1 cellular context compared by ENCODE assay signal in genomic region chr15:56464893-56465520, GRCh38.
A peak's percentile ranks its signal among the peaks of the same experiment; 100 is the strongest.
TF ChIP-seq lines count a peak whose summit lies in the region.

A gene with protein sequence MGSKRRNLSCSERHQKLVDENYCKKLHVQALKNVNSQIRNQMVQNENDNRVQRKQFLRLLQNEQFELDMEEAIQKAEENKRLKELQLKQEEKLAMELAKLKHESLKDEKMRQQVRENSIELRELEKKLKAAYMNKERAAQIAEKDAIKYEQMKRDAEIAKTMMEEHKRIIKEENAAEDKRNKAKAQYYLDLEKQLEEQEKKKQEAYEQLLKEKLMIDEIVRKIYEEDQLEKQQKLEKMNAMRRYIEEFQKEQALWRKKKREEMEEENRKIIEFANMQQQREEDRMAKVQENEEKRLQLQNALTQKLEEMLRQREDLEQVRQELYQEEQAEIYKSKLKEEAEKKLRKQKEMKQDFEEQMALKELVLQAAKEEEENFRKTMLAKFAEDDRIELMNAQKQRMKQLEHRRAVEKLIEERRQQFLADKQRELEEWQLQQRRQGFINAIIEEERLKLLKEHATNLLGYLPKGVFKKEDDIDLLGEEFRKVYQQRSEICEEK (minus strand): TSS chr15:56465137. CDS start chr15:56464972, 165 bp downstream.

TF ChIP-seq in H1, 55 proteins besides CTCF, POLR2A, EP300 and RAD21 (continued from another document):
- TF ChIP-seq RXRA (IDR thresholded peaks at IDR 0.05; ENCODE audit: insufficient read depth, low read depth, low read length) (no peak), TCF12 (IDR thresholded peaks at IDR 0.05; ENCODE audit: low read depth, low read length) (peak; percentile 95), SP4 (IDR thresholded peaks at IDR 0.05; ENCODE audit: low read length) (no peak), SIRT6 (IDR thresholded peaks at IDR 0.05; ENCODE audit: low read length) (no peak), KDM1A (IDR thresholded peaks at IDR 0.05; ENCODE audit: borderline replicate concordance, low read length) (no peak), CBX8 (IDR thresholded peaks at IDR 0.05; ENCODE audit: borderline replicate concordance, low read depth, low read length) (no peak), ZNF274 (IDR thresholded peaks at IDR 0.05; ENCODE audit: borderline replicate concordance, extremely low read depth, low read length) (no peak), TBP (IDR thresholded peaks at IDR 0.05; ENCODE audit: low read depth, low read length) (peak; percentile 66), SP1 (IDR thresholded peaks at IDR 0.05; ENCODE audit: low read depth, low read length) (peak; percentile 95), BCL11A (IDR thresholded peaks at IDR 0.05; ENCODE audit: low read depth in 2 of 2, low read length in 2 of 2) (no peak), BRCA1 (IDR thresholded peaks at IDR 0.05; ENCODE audit: low read depth, low read length) (no peak), SIN3A (conservative IDR thresholded peaks at IDR 0.05 in 1 of 2, IDR thresholded peaks at IDR 0.05 in 1 of 2; ENCODE audit: low read depth in 1 of 2, low read length in 2 of 2) (peak in 1 of 2 experiments; percentile 89; a peak in 2 of 4 replicates), SRF (IDR thresholded peaks at IDR 0.05; ENCODE audit: low read depth, low read length) (no peak), POU5F1 (IDR thresholded peaks at IDR 0.05; ENCODE audit: low read depth, low read length) (no peak), KDM4A (IDR thresholded peaks at IDR 0.05; ENCODE audit: low read depth, low read length, severe bottlenecking) (peak; percentile 35), POLR2AphosphoS5 (IDR thresholded peaks at IDR 0.05; ENCODE audit: low read depth, low read length) (no peak; the same call in none of the 2 replicates), CHD2 (IDR thresholded peaks at IDR 0.05; ENCODE audit: low read length) (peak; percentile 69), RFX5 (IDR thresholded peaks at IDR 0.05; ENCODE audit: borderline replicate concordance, low read depth, low read length) (no peak)
- TF ChIP-seq, protein P1, sequence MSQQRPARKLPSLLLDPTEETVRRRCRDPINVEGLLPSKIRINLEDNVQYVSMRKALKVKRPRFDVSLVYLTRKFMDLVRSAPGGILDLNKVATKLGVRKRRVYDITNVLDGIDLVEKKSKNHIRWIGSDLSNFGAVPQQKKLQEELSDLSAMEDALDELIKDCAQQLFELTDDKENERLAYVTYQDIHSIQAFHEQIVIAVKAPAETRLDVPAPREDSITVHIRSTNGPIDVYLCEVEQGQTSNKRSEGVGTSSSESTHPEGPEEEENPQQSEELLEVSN (IDR thresholded peaks at IDR 0.05), result peak; percentile 99
- TF ChIP-seq, protein P2, sequence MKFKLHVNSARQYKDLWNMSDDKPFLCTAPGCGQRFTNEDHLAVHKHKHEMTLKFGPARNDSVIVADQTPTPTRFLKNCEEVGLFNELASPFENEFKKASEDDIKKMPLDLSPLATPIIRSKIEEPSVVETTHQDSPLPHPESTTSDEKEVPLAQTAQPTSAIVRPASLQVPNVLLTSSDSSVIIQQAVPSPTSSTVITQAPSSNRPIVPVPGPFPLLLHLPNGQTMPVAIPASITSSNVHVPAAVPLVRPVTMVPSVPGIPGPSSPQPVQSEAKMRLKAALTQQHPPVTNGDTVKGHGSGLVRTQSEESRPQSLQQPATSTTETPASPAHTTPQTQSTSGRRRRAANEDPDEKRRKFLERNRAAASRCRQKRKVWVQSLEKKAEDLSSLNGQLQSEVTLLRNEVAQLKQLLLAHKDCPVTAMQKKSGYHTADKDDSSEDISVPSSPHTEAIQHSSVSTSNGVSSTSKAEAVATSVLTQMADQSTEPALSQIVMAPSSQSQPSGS (IDR thresholded peaks at IDR 0.05; ENCODE audit: low read length), result no peak
- TF ChIP-seq, protein P3, sequence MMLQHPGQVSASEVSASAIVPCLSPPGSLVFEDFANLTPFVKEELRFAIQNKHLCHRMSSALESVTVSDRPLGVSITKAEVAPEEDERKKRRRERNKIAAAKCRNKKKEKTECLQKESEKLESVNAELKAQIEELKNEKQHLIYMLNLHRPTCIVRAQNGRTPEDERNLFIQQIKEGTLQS (IDR thresholded peaks at IDR 0.05; ENCODE audit: insufficient read depth, low read depth, low read length), result no peak
